In genomic region chr17:7186241-7186640, GRCh38 we compare ENCODE assay signal across 11 cellular contexts. TPM values are rescaled to one million over a fixed set of nuclear protein-coding genes. Genes with fewer than 3 reads are reported as not detected.
A peak's percentile ranks its signal among the peaks of the same experiment; 100 is the strongest.
DNase-seq lines count a peak whose midpoint lies in the region; ATAC-seq, FAIRE-seq and TF ChIP-seq lines count a peak whose summit lies in the region.
"Had no signal": no experiment of that assay in that cellular context is flagged by ENCODE, and none has a peak within 500 bp of the region (broad histone marks: within the 10 kb centered on the region; RNA-seq: fewer than 3 reads in every experiment).

No MANE protein-coding gene starts in this region.

- peaks cover 3 to 7% of the 10 kb centered on the region in 2 experiments for H3K36me3 ChIP-seq in SK-N-SH (replicated peaks in 1 of 2; ENCODE audit: control insufficient read depth in 1 of 2, insufficient read depth in 2 of 2, low read length in 1 of 2)
- H3K36me3 ChIP-seq: colonic mucosa had no signal

- no peak overlapping the region for H3K9ac ChIP-seq in SK-N-SH

- peak; percentile 21 for TF ChIP-seq CTCF in AG09309 (IDR thresholded peaks at IDR 0.05; ENCODE audit: control insufficient read depth, insufficient read depth, low read depth, low read length, missing control alignments)
- peak; percentile 30; the same call in 1 of the 2 replicates for TF ChIP-seq CTCF in SK-N-SH (IDR thresholded peaks at IDR 0.05)
- TF ChIP-seq CTCF in foreskin keratinocyte (conservative IDR thresholded peaks at IDR 0.05), result peak; percentile 36

- H2AFZ ChIP-seq in SK-N-SH (ENCODE audit: low read depth), result no peak overlapping the region

- ATAC-seq in foreskin keratinocyte (no peak), HG03135 (IDR thresholded peaks at IDR 0.05; ENCODE audit: unreplicated experiment) (no peak)

- CTCF ChIA-PET in SK-N-SH (lab: Yijun Ruan, JAX), result interaction anchor here (1.8 to 12.9 kb wide), 2 partner anchors 9 to 137 kb away, joined by 10 to 217 read pairs; partner anchors contain the start of gene SLC16A11

- no peak overlapping the region for H3K4me2 ChIP-seq in SK-N-SH

- H3K4me3 ChIP-seq in AG09309 (ENCODE audit: control insufficient read depth, low read depth, low read length), result no peak overlapping the region
- H3K4me3 ChIP-seq in SK-N-SH (ENCODE audit: low read depth in 2 of 2, low read length in 1 of 2), result no peak overlapping the region
- H3K4me3 ChIP-seq: colonic mucosa had no signal

- DNase-seq in AG09309 (ENCODE audit: low read depth) (no peak), GM12892 (ENCODE audit: insufficient read length) (peak; percentile 31), SK-N-SH (no peak), foreskin keratinocyte (no peak), AG20443 (ENCODE audit: low spot score) (no peak), A172 (ENCODE audit: low spot score) (no peak)
- no peak for DNase-seq in activated CD4-positive, alpha-beta T cell treated with anti-CD3 and anti-CD28 coated beads for 1 hour
- DNase-seq: colonic mucosa; NCI-H446; stimulated activated CD4-positive, alpha-beta T cell treated with anti-CD3 and anti-CD28 coated beads, Interleukin-4, amount 100 ng/mL, for 1 hour had no signal

- 89% methylated on average over 7 of the region's 7 CpGs for WGBS in SK-N-SH (ENCODE audit: low lambda C conversion rate)

- H3K4me1 ChIP-seq in SK-N-SH (ENCODE audit: control insufficient read depth in 1 of 2, insufficient read depth in 2 of 2, low read depth in 1 of 2, low read length in 1 of 2) (peaks cover 0 to 5% of the 10 kb centered on the region in 2 experiments; a peak in 1 of 4 replicates), foreskin keratinocyte (no peaks in the 10 kb centered on the region)
- H3K4me1 ChIP-seq: colonic mucosa had no signal

- H3F3A ChIP-seq in SK-N-SH (replicated peaks; ENCODE audit: insufficient read depth), result no peaks in the 10 kb centered on the region

- no peaks in the 10 kb centered on the region for H4K20me1 ChIP-seq in SK-N-SH (ENCODE audit: insufficient read depth)

- no peaks in the 10 kb centered on the region for H3K79me2 ChIP-seq in SK-N-SH (ENCODE audit: insufficient read depth)

- no peak for TF ChIP-seq POLR2A in GM12892 (IDR thresholded peaks at IDR 0.05; ENCODE audit: low read depth, low read length)

- TF ChIP-seq EP300 in SK-N-SH (IDR thresholded peaks at IDR 0.05; ENCODE audit: borderline replicate concordance in 1 of 2, low read depth in 1 of 2, low read length in 1 of 2), result no peak

- no peaks in the 10 kb centered on the region for H3K9me2 ChIP-seq in SK-N-SH

- POLR2A ChIA-PET in SK-N-SH (lab: Yijun Ruan, JAX), result no interaction called here

- FAIRE-seq in GM12892 (lab: Jason Lieb, UNC), result no peak

- H3K27ac ChIP-seq in SK-N-SH (ENCODE audit: low read depth in 2 of 2, low read length in 1 of 2), result no peak overlapping the region
- no peak overlapping the region for H3K27ac ChIP-seq in foreskin keratinocyte
- H3K27ac ChIP-seq: colonic mucosa had no signal

- no peaks in the 10 kb centered on the region for H3K9me3 ChIP-seq in SK-N-SH
- H3K9me3 ChIP-seq: colonic mucosa had no signal

- no peak for TF ChIP-seq RAD21 in SK-N-SH (IDR thresholded peaks at IDR 0.05; ENCODE audit: low read length)

- no peaks in the 10 kb centered on the region for H3K27me3 ChIP-seq in SK-N-SH (ENCODE audit: insufficient read depth)
- H3K27me3 ChIP-seq in foreskin keratinocyte, result no peaks in the 10 kb centered on the region
- H3K27me3 ChIP-seq: colonic mucosa had no signal

TF ChIP-seq in SK-N-SH, 30 proteins besides CTCF, POLR2A, EP300 and RAD21 (continues in another document):
- no peak for TF ChIP-seq SMC3 (IDR thresholded peaks at IDR 0.05; ENCODE audit: low read depth, low read length)
- TF ChIP-seq JUND (IDR thresholded peaks at IDR 0.05), result no peak
- TF ChIP-seq YY1 (IDR thresholded peaks at IDR 0.05; ENCODE audit: low read depth), result no peak
- TF ChIP-seq, protein P1, sequence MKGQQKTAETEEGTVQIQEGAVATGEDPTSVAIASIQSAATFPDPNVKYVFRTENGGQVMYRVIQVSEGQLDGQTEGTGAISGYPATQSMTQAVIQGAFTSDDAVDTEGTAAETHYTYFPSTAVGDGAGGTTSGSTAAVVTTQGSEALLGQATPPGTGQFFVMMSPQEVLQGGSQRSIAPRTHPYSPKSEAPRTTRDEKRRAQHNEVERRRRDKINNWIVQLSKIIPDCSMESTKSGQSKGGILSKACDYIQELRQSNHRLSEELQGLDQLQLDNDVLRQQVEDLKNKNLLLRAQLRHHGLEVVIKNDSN (IDR thresholded peaks at IDR 0.05; ENCODE audit: borderline replicate concordance, low read depth), result no peak
- TF ChIP-seq GATA2 (CRISPR knock-in tag; IDR thresholded peaks at IDR 0.05), result no peak
- no peak for TF ChIP-seq MEF2A (IDR thresholded peaks at IDR 0.05; ENCODE audit: borderline replicate concordance, low read depth)
- TF ChIP-seq ELF1 (IDR thresholded peaks at IDR 0.05), result no peak
- TF ChIP-seq EZH2phosphoT487 (IDR thresholded peaks at IDR 0.05; ENCODE audit: borderline replicate concordance, low read depth), result no peak
- no peak for TF ChIP-seq GABPA (IDR thresholded peaks at IDR 0.05; ENCODE audit: low read depth)
- TF ChIP-seq TCF12 (IDR thresholded peaks at IDR 0.05), result no peak
- TF ChIP-seq, protein P2, sequence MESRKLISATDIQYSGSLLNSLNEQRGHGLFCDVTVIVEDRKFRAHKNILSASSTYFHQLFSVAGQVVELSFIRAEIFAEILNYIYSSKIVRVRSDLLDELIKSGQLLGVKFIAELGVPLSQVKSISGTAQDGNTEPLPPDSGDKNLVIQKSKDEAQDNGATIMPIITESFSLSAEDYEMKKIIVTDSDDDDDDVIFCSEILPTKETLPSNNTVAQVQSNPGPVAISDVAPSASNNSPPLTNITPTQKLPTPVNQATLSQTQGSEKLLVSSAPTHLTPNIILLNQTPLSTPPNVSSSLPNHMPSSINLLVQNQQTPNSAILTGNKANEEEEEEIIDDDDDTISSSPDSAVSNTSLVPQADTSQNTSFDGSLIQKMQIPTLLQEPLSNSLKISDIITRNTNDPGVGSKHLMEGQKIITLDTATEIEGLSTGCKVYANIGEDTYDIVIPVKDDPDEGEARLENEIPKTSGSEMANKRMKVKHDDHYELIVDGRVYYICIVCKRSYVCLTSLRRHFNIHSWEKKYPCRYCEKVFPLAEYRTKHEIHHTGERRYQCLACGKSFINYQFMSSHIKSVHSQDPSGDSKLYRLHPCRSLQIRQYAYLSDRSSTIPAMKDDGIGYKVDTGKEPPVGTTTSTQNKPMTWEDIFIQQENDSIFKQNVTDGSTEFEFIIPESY (IDR thresholded peaks at IDR 0.05; ENCODE audit: borderline replicate concordance, low read depth), result no peak
- TF ChIP-seq, protein P3, sequence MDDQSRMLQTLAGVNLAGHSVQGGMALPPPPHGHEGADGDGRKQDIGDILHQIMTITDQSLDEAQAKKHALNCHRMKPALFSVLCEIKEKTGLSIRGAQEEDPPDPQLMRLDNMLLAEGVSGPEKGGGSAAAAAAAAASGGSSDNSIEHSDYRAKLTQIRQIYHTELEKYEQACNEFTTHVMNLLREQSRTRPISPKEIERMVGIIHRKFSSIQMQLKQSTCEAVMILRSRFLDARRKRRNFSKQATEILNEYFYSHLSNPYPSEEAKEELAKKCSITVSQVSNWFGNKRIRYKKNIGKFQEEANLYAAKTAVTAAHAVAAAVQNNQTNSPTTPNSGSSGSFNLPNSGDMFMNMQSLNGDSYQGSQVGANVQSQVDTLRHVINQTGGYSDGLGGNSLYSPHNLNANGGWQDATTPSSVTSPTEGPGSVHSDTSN (IDR thresholded peaks at IDR 0.05), result no peak
- no peak for TF ChIP-seq MAX (IDR thresholded peaks at IDR 0.05; ENCODE audit: low read depth)
- TF ChIP-seq TEAD4 (IDR thresholded peaks at IDR 0.05; ENCODE audit: borderline replicate concordance, insufficient read depth), result no peak
- no peak for TF ChIP-seq FOXJ3 (CRISPR knock-in tag; IDR thresholded peaks at IDR 0.05)
- no peak for TF ChIP-seq RXRA (IDR thresholded peaks at IDR 0.05; ENCODE audit: borderline replicate concordance, low read depth)

RNA-seq across cellular contexts. Expression of gene ASGR1, which starts 7.1 kb away (rescaled TPM):
- not detected for polyA plus RNA-seq in GM12892 (2012; ENCODE audit: missing spikeins)
- polyA plus RNA-seq in SK-N-SH (2012; rRNA removed), result 2.0 and 2.1 TPM in 2 replicates
- 0.46 and 0.73 TPM in 2 replicates for polyA plus RNA-seq in SK-N-SH (2012; cell fraction: cytosol; rRNA removed)
- 14.5 and 19.7 TPM in 2 replicates for polyA plus RNA-seq in SK-N-SH (2012; cell fraction: nucleus; rRNA removed)
- total RNA-seq in foreskin keratinocyte, result 0.14 and 0.21 TPM in 2 replicates
- 0.28 and 0.46 TPM in 2 replicates for polyA plus RNA-seq in foreskin keratinocyte
- 0.86 and 0.98 TPM in 2 replicates for total RNA-seq in A172 (2014; rRNA removed; shearing (Covaris generic))

RNA-seq across cellular contexts. Expression of gene DLG4, which starts 33.4 kb away (rescaled TPM):
- 2.1 TPM for polyA plus RNA-seq in GM12892 (2012; ENCODE audit: missing spikeins)
- polyA plus RNA-seq in SK-N-SH (2012; rRNA removed) (22.1 and 30.5 TPM in 2 replicates), foreskin keratinocyte (6.2 and 6.4 TPM in 2 replicates)
- polyA plus RNA-seq in SK-N-SH (2012; cell fraction: cytosol; rRNA removed), result 14.0 and 19.9 TPM in 2 replicates
- polyA plus RNA-seq in SK-N-SH (2012; cell fraction: nucleus; rRNA removed), result 74.2 and 83.3 TPM in 2 replicates
- total RNA-seq in foreskin keratinocyte, result 7.3 and 7.7 TPM in 2 replicates
- total RNA-seq in A172 (2014; rRNA removed; shearing (Covaris generic)), result 7.2 and 7.3 TPM in 2 replicates

RNA-seq across cellular contexts. Expression of gene ACADVL, which starts 33.5 kb away (rescaled TPM):
- 223 TPM for polyA plus RNA-seq in GM12892 (2012; ENCODE audit: missing spikeins)
- polyA plus RNA-seq in SK-N-SH (2012; rRNA removed) (635 and 796 TPM in 2 replicates), foreskin keratinocyte (223 and 266 TPM in 2 replicates)
- polyA plus RNA-seq in SK-N-SH (2012; cell fraction: cytosol; rRNA removed), result 137 and 176 TPM in 2 replicates
- 6,138 and 6,607 TPM in 2 replicates for polyA plus RNA-seq in SK-N-SH (2012; cell fraction: nucleus; rRNA removed)
- total RNA-seq in foreskin keratinocyte, result 232 and 285 TPM in 2 replicates
- total RNA-seq in A172 (2014; rRNA removed; shearing (Covaris generic)), result 278 and 349 TPM in 2 replicates

RNA-seq across cellular contexts. Expression of gene DVL2, which starts 48.1 kb away (rescaled TPM):
- 29.3 TPM for polyA plus RNA-seq in GM12892 (2012; ENCODE audit: missing spikeins)
- 6.9 and 8.3 TPM in 2 replicates for polyA plus RNA-seq in SK-N-SH (2012; rRNA removed)
- 4.9 and 7.1 TPM in 2 replicates for polyA plus RNA-seq in SK-N-SH (2012; cell fraction: cytosol; rRNA removed)
- polyA plus RNA-seq in SK-N-SH (2012; cell fraction: nucleus; rRNA removed), result 17.8 and 26.4 TPM in 2 replicates
- 41.5 and 45.0 TPM in 2 replicates for total RNA-seq in foreskin keratinocyte
- polyA plus RNA-seq in foreskin keratinocyte, result 28.0 and 31.2 TPM in 2 replicates
- 65.1 and 82.4 TPM in 2 replicates for total RNA-seq in A172 (2014; rRNA removed; shearing (Covaris generic))

RNA-seq across cellular contexts. Expression of gene PHF23, which starts 53.0 kb away (rescaled TPM):
- 20.0 TPM for polyA plus RNA-seq in GM12892 (2012; ENCODE audit: missing spikeins)
- polyA plus RNA-seq in SK-N-SH (2012; rRNA removed) (53.3 and 58.5 TPM in 2 replicates), foreskin keratinocyte (55.9 and 56.8 TPM in 2 replicates)
- polyA plus RNA-seq in SK-N-SH (2012; cell fraction: cytosol; rRNA removed), result 47.9 and 57.2 TPM in 2 replicates
- polyA plus RNA-seq in SK-N-SH (2012; cell fraction: nucleus; rRNA removed), result 45.2 and 50.5 TPM in 2 replicates
- total RNA-seq in foreskin keratinocyte, result 49.1 and 51.2 TPM in 2 replicates
- total RNA-seq in A172 (2014; rRNA removed; shearing (Covaris generic)), result 59.5 and 75.3 TPM in 2 replicates
